8 cellular contexts compared by ENCODE assay signal in genomic region chr11:57667065-57667714, GRCh38. TPM values are rescaled to one million over a fixed set of nuclear protein-coding genes. Genes with fewer than 3 reads are reported as not detected.
DNase-seq lines count a peak whose midpoint lies in the region; ATAC-seq and TF ChIP-seq lines count a peak whose summit lies in the region.

No MANE protein-coding gene starts in this region.

- CTCF ChIA-PET in Panc1 (lab: Charles Lee) = interaction anchor here (0.7 kb wide), 1 partner anchor 24 kb away, joined by 3 read pairs; no protein-coding TSS in a partner anchor

- POLR2A ChIA-PET in Panc1 (lab: Charles Lee) = no interaction called here

- TF ChIP-seq POLR2A in esophagus squamous epithelium (IDR thresholded peaks at IDR 0.05) = peak in 2 of 4 donors; percentile 32 to 35

- H3K27ac ChIP-seq in KMS-11 (peak overlapping the region; percentile 78), Panc1 (ENCODE audit: low read length) (peak overlapping the region; percentile 98), esophagus squamous epithelium (peak overlapping the region; percentile 96 to 100 (median 98))

- peaks cover 30% of the 10 kb centered on the region for H3K4me1 ChIP-seq in KMS-11 (ENCODE audit: low read depth, poor library complexity, severe bottlenecking)
- peaks cover 15% of the 10 kb centered on the region for H3K4me1 ChIP-seq in Panc1 (ENCODE audit: control insufficient read depth, insufficient read depth, low read length)
- H3K4me1 ChIP-seq in esophagus squamous epithelium = peaks cover 14 to 51% (median 29%) of the 10 kb centered on the region in 3 donors

- H3K9me3 ChIP-seq in Panc1 (ENCODE audit: control insufficient read depth, insufficient read depth, low read depth, low read length) (no peaks in the 10 kb centered on the region), esophagus squamous epithelium (no peaks in the 10 kb centered on the region)

- H3K4me2 ChIP-seq in KMS-11 = peak overlapping the region; percentile 93

- H3K9ac ChIP-seq in KMS-11 = peak overlapping the region; percentile 74

- WGBS in esophagus squamous epithelium, 2 donors = 0% methylated on average over 25 to 29 of the region's 34 CpGs

- peak overlapping the region; percentile 97 for H2AFZ ChIP-seq in KMS-11 (ENCODE audit: low read depth)

- H3K4me3 ChIP-seq in KMS-11 (IDR thresholded peaks at IDR 0.05; ENCODE audit: insufficient read depth, low read depth, low read length) (no peak overlapping the region), Panc1 (ENCODE audit: low read depth in 2 of 2, low read length in 2 of 2) (peak overlapping the region; percentile 93 to 94), esophagus squamous epithelium (peak overlapping the region; percentile 72 to 89 (median 85))

- no TSS peak for BruUV-seq in Panc1 (replicated peaks; lab: Mats Ljungman, UMichigan)

- peaks cover 9% of the 10 kb centered on the region; the same call in 1 of the 2 replicates for H4K20me1 ChIP-seq in KMS-11 (ENCODE audit: insufficient read depth)

- intact Hi-C loops in Panc1 (cut with micrococcal nuclease; ENCODE audit: unreplicated experiment) = no loop called here
- intact Hi-C loops in esophagus squamous epithelium (cut with DNase I) = no loop called here

- no peak for TF ChIP-seq CTCF in KMS-11 (conservative IDR thresholded peaks at IDR 0.05; ENCODE audit: low read depth, low read length)
- TF ChIP-seq CTCF in Panc1 (IDR thresholded peaks at IDR 0.05) = no peak
- no peak for TF ChIP-seq CTCF in esophagus squamous epithelium (IDR thresholded peaks at IDR 0.05)

- DNase-seq in DMS79 treated with DMSO at 0.1 percent for 48 hours (lab: John Stamatoyannopoulos, UW) = peak; percentile 100
- peak; percentile 93 for DNase-seq in Panc1 (ENCODE audit: low read depth, low spot score)
- peak; percentile 86 for DNase-seq in activated T-helper 1 cell treated with Interleukin-2 at 50 U/mL for 16 hours (ENCODE audit: low read depth)
- DNase-seq in esophagus squamous epithelium (lab: John Stamatoyannopoulos, UW) = peak; percentile 91
- DNase-seq in myocyte (ENCODE audit: low read depth) = peak; percentile 99
- DNase-seq in stimulated activated CD8-positive, alpha-beta memory T cell treated with anti-CD3 and anti-CD28 coated beads, Interleukin-7, amount 100 ng/mL, for 4 hours (ENCODE audit: low read depth in 2 of 2) = peak; percentile 92 to 95

- ATAC-seq in GM21786 (IDR thresholded peaks at IDR 0.05; ENCODE audit: unreplicated experiment) (peak; percentile 62), Panc1 (peak; percentile 84)

- in situ Hi-C loops in Panc1 (cut with HindIII; ENCODE audit: low pct_unique_long_range_greater_than_20kb, low sequenced_read_pairs) = no loop called here

- H3K27me3 ChIP-seq in KMS-11 (ENCODE audit: insufficient read depth, low read depth) (no peaks in the 10 kb centered on the region), Panc1 (ENCODE audit: control insufficient read depth, insufficient read depth, low read length) (no peaks in the 10 kb centered on the region), esophagus squamous epithelium (no peaks in the 10 kb centered on the region)

- H3K36me3 ChIP-seq in KMS-11 (ENCODE audit: insufficient read depth) (0 out of 2 replicates have a peak, but pooled peaks cover 3% of the 10 kb centered on the region), Panc1 (ENCODE audit: control insufficient read depth, insufficient read depth, low read length) (peaks cover 6% of the 10 kb centered on the region), esophagus squamous epithelium (peaks cover 0 to 17% (median 0%) of the 10 kb centered on the region in 3 donors)

- peaks cover 40% of the 10 kb centered on the region for H3K79me2 ChIP-seq in KMS-11 (ENCODE audit: insufficient read depth, low read depth)

RNA-seq across cellular contexts. Expression of gene ZDHHC5, which starts 0.7 kb away (rescaled TPM):
- 80.6 TPM for total RNA-seq in Panc1 (2021; ENCODE audit: unreplicated experiment)
- polyA plus RNA-seq in Panc1 (2012; ENCODE audit: insufficient read length) = 78.4 TPM
- total RNA-seq in esophagus squamous epithelium = 10 to 100 TPM; 61.4 to 98.4 (median 76.7) TPM
- 42.8 and 47.4 TPM in 2 replicates for total RNA-seq in myocyte
- polyA plus RNA-seq in myocyte (2012) = 63.4 TPM

RNA-seq across cellular contexts. Expression of gene CLP1, which starts 9.6 kb away (rescaled TPM):
- total RNA-seq in Panc1 (2021; ENCODE audit: unreplicated experiment) = 17.7 TPM
- 15.2 TPM for polyA plus RNA-seq in Panc1 (2012; ENCODE audit: insufficient read length)
- 10 to 100 TPM in 3 of 4 donors, 1 to 10 TPM in 1; 9.5 to 26.6 (median 14.7) TPM for total RNA-seq in esophagus squamous epithelium
- 12.3 and 14.3 TPM in 2 replicates for total RNA-seq in myocyte
- polyA plus RNA-seq in myocyte (2012) = 11.0 TPM

RNA-seq across cellular contexts. Expression of gene YPEL4, which starts 17.5 kb away (rescaled TPM):
- total RNA-seq in Panc1 (2021; ENCODE audit: unreplicated experiment) = not detected
- 0.27 TPM for polyA plus RNA-seq in Panc1 (2012; ENCODE audit: insufficient read length)
- total RNA-seq in esophagus squamous epithelium = under 1 TPM in 2 of 4 donors, not detected in 2; 0.56 to 0.95 TPM
- total RNA-seq in myocyte = 1.2 and 2.2 TPM in 2 replicates
- polyA plus RNA-seq in myocyte (2012) = 1.7 TPM

RNA-seq across cellular contexts. Expression of gene MED19, which starts 44.8 kb away (rescaled TPM):
- total RNA-seq in Panc1 (2021; ENCODE audit: unreplicated experiment) (29.7 TPM), esophagus squamous epithelium (10 to 100 TPM in 2 of 4 donors, 1 to 10 TPM in 2; 8.0 to 21.2 (median 9.8) TPM), myocyte (24.2 and 31.8 TPM in 2 replicates)
- polyA plus RNA-seq in Panc1 (2012; ENCODE audit: insufficient read length) = 33.6 TPM
- polyA plus RNA-seq in myocyte (2012) = 33.5 TPM

RNA-seq across cellular contexts. Expression of gene TMX2, which starts 45.2 kb away (rescaled TPM):
- total RNA-seq in Panc1 (2021; ENCODE audit: unreplicated experiment) (151 TPM), esophagus squamous epithelium (10 to 100 TPM; 44.0 to 82.0 (median 70.9) TPM), myocyte (61.8 and 76.4 TPM in 2 replicates)
- 141 TPM for polyA plus RNA-seq in Panc1 (2012; ENCODE audit: insufficient read length)
- polyA plus RNA-seq in myocyte (2012) = 102 TPM
